Comparison of ENCODE assay signal across 1 cellular context in genomic region chr6:144149894-144150672, GRCh38.
TF ChIP-seq lines count a peak whose summit lies in the region.

TSS of gene STX11 (plus strand) at chr6:144150517. CDS start at chr6:144186628, 36,111 bp downstream.

TF ChIP-seq in K562, 482 proteins besides CTCF, POLR2A, EP300 and RAD21 (continued from another document):
- no peak for TF ChIP-seq USF2 (CRISPR knock-in tag; IDR thresholded peaks at IDR 0.05)
- TF ChIP-seq NR2C1 (IDR thresholded peaks at IDR 0.05), result no peak
- no peak for TF ChIP-seq NR2C1 (tag; IDR thresholded peaks at IDR 0.05)
- no peak for TF ChIP-seq TSHZ1 (CRISPR knock-in tag; IDR thresholded peaks at IDR 0.05)
- TF ChIP-seq MAX (CRISPR knock-in tag; IDR thresholded peaks at IDR 0.05), result peak; percentile 86
- TF ChIP-seq SETDB1 (IDR thresholded peaks at IDR 0.05; ENCODE audit: low read length), result no peak
- peak; percentile 60 for TF ChIP-seq KDM5B (IDR thresholded peaks at IDR 0.05; ENCODE audit: insufficient replicate concordance, low read depth, low read length)
- no peak for TF ChIP-seq ZNF76 (CRISPR knock-in tag; IDR thresholded peaks at IDR 0.05; ENCODE audit: borderline replicate concordance)
- TF ChIP-seq ATF1 (CRISPR knock-in tag; IDR thresholded peaks at IDR 0.05), result no peak
- peak; percentile 26; the same call in 1 of the 2 replicates for TF ChIP-seq ATF1 (tag; IDR thresholded peaks at IDR 0.05)
- TF ChIP-seq E2F4 (CRISPR knock-in tag; IDR thresholded peaks at IDR 0.05; ENCODE audit: low read depth), result no peak
- TF ChIP-seq POLR3G (IDR thresholded peaks at IDR 0.05; ENCODE audit: extremely low read depth, insufficient read length, insufficient replicate concordance), result no peak
- no peak for TF ChIP-seq ARID1B (IDR thresholded peaks at IDR 0.05)
- 0 out of 2 replicates have a peak, but pooled peaks have one; percentile 46 for TF ChIP-seq SAFB (IDR thresholded peaks at IDR 0.05; ENCODE audit: borderline replicate concordance, low read depth, low read length)
- TF ChIP-seq TAL1 (IDR thresholded peaks at IDR 0.05), result no peak
- peak; percentile 26; the same call in 1 of the 2 replicates for TF ChIP-seq TCF3 (CRISPR knock-in tag; IDR thresholded peaks at IDR 0.05)
- TF ChIP-seq RB1 (IDR thresholded peaks at IDR 0.05; ENCODE audit: low read depth), result peak; percentile 81
- TF ChIP-seq MAZ (CRISPR knock-in tag; conservative IDR thresholded peaks at IDR 0.05 in 1 of 2, IDR thresholded peaks at IDR 0.05 in 1 of 2), result peak; percentile 44 to 88; a peak in 3 of 4 replicates
- no peak for TF ChIP-seq ZNF384 (IDR thresholded peaks at IDR 0.05; ENCODE audit: low read depth, low read length)
- no peak for TF ChIP-seq DLX4 (CRISPR knock-in tag; IDR thresholded peaks at IDR 0.05)
- no peak for TF ChIP-seq HOXB6 (CRISPR knock-in tag; IDR thresholded peaks at IDR 0.05; ENCODE audit: borderline replicate concordance)
- no peak for TF ChIP-seq C11orf30 (IDR thresholded peaks at IDR 0.05; ENCODE audit: low read depth)
- TF ChIP-seq FOXP1 (CRISPR knock-in tag; IDR thresholded peaks at IDR 0.05), result peak; percentile 58; the same call in 1 of the 2 replicates
- TF ChIP-seq PBX2 (CRISPR knock-in tag; IDR thresholded peaks at IDR 0.05; ENCODE audit: low read depth), result no peak
- no peak for TF ChIP-seq PBX2 (tag; conservative IDR thresholded peaks at IDR 0.05; ENCODE audit: low read depth)
- no peak for TF ChIP-seq ZNF431 (CRISPR knock-in tag; IDR thresholded peaks at IDR 0.05)
- no peak for TF ChIP-seq MEF2D (tag; conservative IDR thresholded peaks at IDR 0.05; ENCODE audit: low read depth)
- no peak for TF ChIP-seq MTA3 (IDR thresholded peaks at IDR 0.05; ENCODE audit: borderline replicate concordance)
- peak; percentile 66; the same call in 1 of the 2 replicates for TF ChIP-seq ZNF511 (CRISPR knock-in tag; IDR thresholded peaks at IDR 0.05)
- no peak for TF ChIP-seq DDX20 (tag; IDR thresholded peaks at IDR 0.05; ENCODE audit: low read depth)
- peak; percentile 43 for TF ChIP-seq CCNT2 (IDR thresholded peaks at IDR 0.05; ENCODE audit: borderline replicate concordance, extremely low read depth, insufficient read length, low read depth, low read length)
- TF ChIP-seq NCOR1 (IDR thresholded peaks at IDR 0.05), result no peak
- TF ChIP-seq GABPB2 (CRISPR knock-in tag; conservative IDR thresholded peaks at IDR 0.05), result no peak
- TF ChIP-seq ARID3B (CRISPR knock-in tag; IDR thresholded peaks at IDR 0.05; ENCODE audit: borderline replicate concordance), result no peak
- TF ChIP-seq RNF2 (IDR thresholded peaks at IDR 0.05), result no peak
- TF ChIP-seq ARNT (IDR thresholded peaks at IDR 0.05), result no peak
- TF ChIP-seq HLTF (IDR thresholded peaks at IDR 0.05), result no peak
- TF ChIP-seq RBM14 (IDR thresholded peaks at IDR 0.05; ENCODE audit: borderline replicate concordance, insufficient read depth, low read depth, low read length), result no peak
- TF ChIP-seq SMAD3 (CRISPR knock-in tag; conservative IDR thresholded peaks at IDR 0.05), result no peak
- no peak for TF ChIP-seq U2AF1 (optimal IDR thresholded peaks at IDR 0.05; ENCODE audit: low read depth, low read length)
- TF ChIP-seq ZNF146 (CRISPR knock-in tag; IDR thresholded peaks at IDR 0.05; ENCODE audit: unreplicated experiment), result no peak
- TF ChIP-seq PYGO2 (tag; IDR thresholded peaks at IDR 0.05), result no peak
- TF ChIP-seq E2F1 (CRISPR knock-in tag; IDR thresholded peaks at IDR 0.05), result no peak
- no peak for TF ChIP-seq CBX2 (IDR thresholded peaks at IDR 0.05; ENCODE audit: insufficient read depth, low read length, poor library complexity, severe bottlenecking)
- peak; percentile 51 for TF ChIP-seq EGR1 (conservative IDR thresholded peaks at IDR 0.05)
- TF ChIP-seq HDAC8 (tag; IDR thresholded peaks at IDR 0.05), result no peak
